9 cellular contexts compared by ENCODE assay signal in genomic region chr10:112565434-112566053, GRCh38.
DNase-seq lines count a peak whose midpoint lies in the region; ATAC-seq and TF ChIP-seq lines count a peak whose summit lies in the region.
"Had no signal": no experiment of that assay in that cellular context is flagged by ENCODE, and none has a peak within 500 bp of the region (broad histone marks: within the 10 kb centered on the region; RNA-seq: fewer than 3 reads in every experiment).

No MANE protein-coding gene starts in this region.

- no peak overlapping the region for H2AK5ac ChIP-seq in mesendoderm (ENCODE audit: low read length)

- no peaks in the 10 kb centered on the region for H3K79me1 ChIP-seq in mesendoderm (ENCODE audit: low read length)

- CTCF ChIA-PET in activated CD4-positive, alpha-beta memory T cell treated with anti-CD3 and anti-CD28 coated beads, Interleukin-2, amount 10 ng/mL, durations not matched to agents 7 days and 5 days (lab: Charles Lee) = interaction anchor here (0.8 to 1.1 kb wide), 2 partner anchors 9 kb away, joined by 3 to 4 read pairs; no protein-coding TSS in a partner anchor
- CTCF ChIA-PET in activated CD4-positive, alpha-beta memory T cell treated with anti-CD3 and anti-CD28 coated beads for 36 hours (lab: Charles Lee) = interaction anchor here (0.6 to 1.0 kb wide), 2 partner anchors 819 to 1161 kb away, joined by 3 read pairs; no protein-coding TSS in a partner anchor

- no peak overlapping the region for H3K4ac ChIP-seq in mesendoderm (ENCODE audit: low read depth, low read length)

- H3K23ac ChIP-seq in mesendoderm (ENCODE audit: low read length) = no peak overlapping the region

- no peak overlapping the region for H3K9ac ChIP-seq in endodermal cell (ENCODE audit: extremely low read depth, low read length, poor library complexity, severe bottlenecking)
- H3K9ac ChIP-seq in mesendoderm (ENCODE audit: low read length) = no peak overlapping the region

- no peak overlapping the region for H3K18ac ChIP-seq in mesendoderm (ENCODE audit: low read length)

- no peak overlapping the region for H3K4me2 ChIP-seq in mesendoderm (ENCODE audit: low read length)

- H3K27me3 ChIP-seq in Peyer's patch (no peaks in the 10 kb centered on the region), endodermal cell (ENCODE audit: control insufficient read depth, insufficient read depth, low read length, poor library complexity, severe bottlenecking) (no peaks in the 10 kb centered on the region), mesendoderm (ENCODE audit: insufficient read depth, low read length, poor library complexity) (no peaks in the 10 kb centered on the region)

- no peak overlapping the region for H2BK15ac ChIP-seq in mesendoderm (replicated peaks; ENCODE audit: low read depth)

- H3K4me3 Mint-ChIP-seq in activated CD4-positive, alpha-beta memory T cell treated with anti-CD3 and anti-CD28 coated beads, Interleukin-2, amount 10 ng/mL, durations not matched to agents 7 days and 5 days = no peak overlapping the region
- H3K4me3 Mint-ChIP-seq in activated CD4-positive, alpha-beta memory T cell treated with anti-CD3 and anti-CD28 coated beads for 36 hours = no peak overlapping the region
- H3K4me3 Mint-ChIP-seq in endodermal cell = no peak overlapping the region
- H3K4me3 Mint-ChIP-seq: activated naive CD4-positive, alpha-beta T cell treated with anti-CD3 and anti-CD28 coated beads, Interleukin-2, amount 50 U/mL, for 24 hours had no signal

- no peaks in the 10 kb centered on the region for H3K4me1 Mint-ChIP-seq in activated CD4-positive, alpha-beta memory T cell treated with anti-CD3 and anti-CD28 coated beads, Interleukin-2, amount 10 ng/mL, durations not matched to agents 7 days and 5 days
- H3K4me1 Mint-ChIP-seq in activated CD4-positive, alpha-beta memory T cell treated with anti-CD3 and anti-CD28 coated beads for 36 hours (ENCODE audit: low read depth) = no peaks in the 10 kb centered on the region
- peaks cover 34% of the 10 kb centered on the region for H3K4me1 Mint-ChIP-seq in endodermal cell
- H3K4me1 Mint-ChIP-seq: activated naive CD4-positive, alpha-beta T cell treated with anti-CD3 and anti-CD28 coated beads, Interleukin-2, amount 50 U/mL, for 24 hours had no signal

- H3K56ac ChIP-seq in mesendoderm (ENCODE audit: low read length) = no peak overlapping the region

- H3K9me3 ChIP-seq in Peyer's patch (no peaks in the 10 kb centered on the region), endodermal cell (ENCODE audit: control insufficient read depth, low read length) (no peaks in the 10 kb centered on the region)

- H3K27ac Mint-ChIP-seq in activated CD4-positive, alpha-beta memory T cell treated with anti-CD3 and anti-CD28 coated beads, Interleukin-2, amount 10 ng/mL, durations not matched to agents 7 days and 5 days = no peak overlapping the region
- no peak overlapping the region for H3K27ac Mint-ChIP-seq in activated CD4-positive, alpha-beta memory T cell treated with anti-CD3 and anti-CD28 coated beads for 36 hours
- no peak overlapping the region for H3K27ac Mint-ChIP-seq in endodermal cell
- H3K27ac Mint-ChIP-seq: activated naive CD4-positive, alpha-beta T cell treated with anti-CD3 and anti-CD28 coated beads, Interleukin-2, amount 50 U/mL, for 24 hours had no signal

- peak; percentile 18 for DNase-seq in activated CD4-positive, alpha-beta memory T cell treated with anti-CD3 and anti-CD28 coated beads, Interleukin-2, amount 10 ng/mL, durations not matched to agents 7 days and 5 days
- DNase-seq in activated CD4-positive, alpha-beta memory T cell treated with anti-CD3 and anti-CD28 coated beads for 36 hours = no peak
- DNase-seq in LoVo (ENCODE audit: low spot score) = peak; percentile 57
- peak in 1 of 3 donors; percentile 59 for DNase-seq in Peyer's patch
- DNase-seq in endodermal cell = peak; percentile 80
- peak; percentile 82 for DNase-seq in mesendoderm
- no peak for DNase-seq in stimulated activated CD8-positive, alpha-beta memory T cell treated with anti-CD3 and anti-CD28 coated beads, Interleukin-4, amount 100 ng/mL, for 48 hours

- H3K36me3 Mint-ChIP-seq in activated CD4-positive, alpha-beta memory T cell treated with anti-CD3 and anti-CD28 coated beads, Interleukin-2, amount 10 ng/mL, durations not matched to agents 7 days and 5 days (ENCODE audit: low read depth) = no peaks in the 10 kb centered on the region
- peaks cover 6% of the 10 kb centered on the region for H3K36me3 Mint-ChIP-seq in activated CD4-positive, alpha-beta memory T cell treated with anti-CD3 and anti-CD28 coated beads for 36 hours
- no peaks in the 10 kb centered on the region for H3K36me3 Mint-ChIP-seq in endodermal cell (ENCODE audit: low read depth)

- H2BK120ac ChIP-seq in mesendoderm (ENCODE audit: low read depth, low read length) = no peak overlapping the region

- H3K4me1 ChIP-seq in Peyer's patch = no peaks in the 10 kb centered on the region
- H3K4me1 ChIP-seq in endodermal cell (ENCODE audit: control insufficient read depth, insufficient read depth, low read length) = peaks cover 17% of the 10 kb centered on the region
- H3K4me1 ChIP-seq in mesendoderm (ENCODE audit: control insufficient read depth, low read depth, low read length) = no peaks in the 10 kb centered on the region

- no peak overlapping the region for H4K5ac ChIP-seq in mesendoderm (ENCODE audit: low read length)

- no peaks in the 10 kb centered on the region for H3K36me3 ChIP-seq in Peyer's patch
- no peaks in the 10 kb centered on the region for H3K36me3 ChIP-seq in endodermal cell (ENCODE audit: control insufficient read depth, insufficient read depth, low read length)
- no peaks in the 10 kb centered on the region for H3K36me3 ChIP-seq in mesendoderm (ENCODE audit: control insufficient read depth, insufficient read depth, low read length)

- H2BK5ac ChIP-seq in mesendoderm (ENCODE audit: low read length) = no peak overlapping the region

- H3K4me3 ChIP-seq in Peyer's patch = no peak overlapping the region
- H3K4me3 ChIP-seq in endodermal cell (ENCODE audit: low read length) = no peak overlapping the region
- H3K4me3 ChIP-seq in mesendoderm (ENCODE audit: low read length) = no peak overlapping the region

- TF ChIP-seq CTCF in Peyer's patch (IDR thresholded peaks at IDR 0.05) (peak in 5 of 6 experiments; percentile 2 to 91 (median 84)), endodermal cell (conservative IDR thresholded peaks at IDR 0.05) (peak; percentile 92)

- no peaks in the 10 kb centered on the region for H3K79me2 ChIP-seq in mesendoderm (ENCODE audit: control insufficient read depth, insufficient read depth, low read length)

- TF ChIP-seq POLR2A in Peyer's patch (IDR thresholded peaks at IDR 0.05) = no peak

- H3K9me3 Mint-ChIP-seq in activated CD4-positive, alpha-beta memory T cell treated with anti-CD3 and anti-CD28 coated beads, Interleukin-2, amount 10 ng/mL, durations not matched to agents 7 days and 5 days = no peaks in the 10 kb centered on the region
- no peaks in the 10 kb centered on the region for H3K9me3 Mint-ChIP-seq in activated CD4-positive, alpha-beta memory T cell treated with anti-CD3 and anti-CD28 coated beads for 36 hours
- H3K9me3 Mint-ChIP-seq in endodermal cell = no peaks in the 10 kb centered on the region
- H3K9me3 Mint-ChIP-seq: activated naive CD4-positive, alpha-beta T cell treated with anti-CD3 and anti-CD28 coated beads, Interleukin-2, amount 50 U/mL, for 24 hours had no signal

- no peak overlapping the region for H4K8ac ChIP-seq in mesendoderm (ENCODE audit: low read depth, low read length)

- POLR2A ChIA-PET in activated CD4-positive, alpha-beta memory T cell treated with anti-CD3 and anti-CD28 coated beads, Interleukin-2, amount 10 ng/mL, durations not matched to agents 7 days and 5 days (lab: Charles Lee) = no interaction called here
- POLR2A ChIA-PET in activated CD4-positive, alpha-beta memory T cell treated with anti-CD3 and anti-CD28 coated beads for 36 hours (lab: Charles Lee) = no interaction called here

- H3K27me3 Mint-ChIP-seq in activated CD4-positive, alpha-beta memory T cell treated with anti-CD3 and anti-CD28 coated beads, Interleukin-2, amount 10 ng/mL, durations not matched to agents 7 days and 5 days = no peaks in the 10 kb centered on the region
- H3K27me3 Mint-ChIP-seq in activated CD4-positive, alpha-beta memory T cell treated with anti-CD3 and anti-CD28 coated beads for 36 hours = no peaks in the 10 kb centered on the region
- H3K27me3 Mint-ChIP-seq in endodermal cell (ENCODE audit: insufficient read depth) = no peaks in the 10 kb centered on the region
- H3K27me3 Mint-ChIP-seq: activated naive CD4-positive, alpha-beta T cell treated with anti-CD3 and anti-CD28 coated beads, Interleukin-2, amount 50 U/mL, for 24 hours had no signal

- WGBS in endodermal cell (ENCODE audit: insufficient coverage in 1 of 2, insufficient read length in 1 of 2), 2 experiments = 13% methylated on average over 2 of the region's 4 CpGs; no CpG with 5 or more reads in 1 of the 2 experiments
- WGBS in mesendoderm (ENCODE audit: extremely low coverage, insufficient coverage, low lambda C conversion rate) = no CpG with 5 or more reads among the region's 4 CpGs

- intact Hi-C loops in activated CD4-positive, alpha-beta memory T cell treated with anti-CD3 and anti-CD28 coated beads for 36 hours (cut with micrococcal nuclease) = loop anchor here (2.0 kb wide), 1 partner anchor 819 kb away; no protein-coding TSS in a partner anchor

- no peak for ATAC-seq in GM21737 (IDR thresholded peaks at IDR 0.05; ENCODE audit: unreplicated experiment)

- H3K27ac ChIP-seq in Peyer's patch (no peak overlapping the region), endodermal cell (ENCODE audit: low read depth, low read length) (no peak overlapping the region), mesendoderm (ENCODE audit: low read depth, low read length) (no peak overlapping the region)

Comparison
In these comparisons a context has a peak if more than half of its experiments do, and no peak if none do; other contexts are left out.
1. DNase-seq: peak in activated CD4-positive, alpha-beta memory T cell treated with anti-CD3 and anti-CD28 coated beads, Interleukin-2, amount 10 ng/mL, durations not matched to agents 7 days and 5 days (single experiment), LoVo (single experiment), endodermal cell (single experiment) and mesendoderm (single experiment); none in activated CD4-positive, alpha-beta memory T cell treated with anti-CD3 and anti-CD28 coated beads for 36 hours (single experiment) and stimulated activated CD8-positive, alpha-beta memory T cell treated with anti-CD3 and anti-CD28 coated beads, Interleukin-4, amount 100 ng/mL, for 48 hours (single experiment).